8 cellular contexts compared by ENCODE assay signal in genomic region chr7:149195180-149196150, GRCh38. TPM values are rescaled to one million over a fixed set of nuclear protein-coding genes. Genes with fewer than 3 reads are reported as not detected.
DNase-seq lines count a peak whose midpoint lies in the region; ATAC-seq and TF ChIP-seq lines count a peak whose summit lies in the region.

Gene ZNF282 (plus strand): TSS chr7:149195546. CDS start chr7:149195590, 44 bp downstream.

- H3K4me2 ChIP-seq in KMS-11, result peak within 1 kb of the TSS; percentile 95

- H3K79me2 ChIP-seq in KMS-11 (ENCODE audit: insufficient read depth, low read depth), result peaks cover 30% of the 10 kb centered on the region

- H3K27ac ChIP-seq in KMS-11, result peak within 1 kb of the TSS; percentile 69

- peak; percentile 90 for ATAC-seq in GM21737 (IDR thresholded peaks at IDR 0.05; ENCODE audit: unreplicated experiment)
- ATAC-seq in stimulated activated naive CD8-positive, alpha-beta T cell treated with anti-CD3 and anti-CD28 coated beads, Interleukin-15, amount 100 ng/mL, for 72 hours, result peak; percentile 93

- H4K20me1 ChIP-seq in KMS-11 (ENCODE audit: insufficient read depth), result no peaks in the 10 kb centered on the region

- peak; percentile 97 for DNase-seq in Daoy (ENCODE audit: low read depth)
- DNase-seq in RPMI7951 (ENCODE audit: low read depth), result peak; percentile 93
- peak; percentile 76 for DNase-seq in activated T-helper 2 cell treated with anti-CD3 and anti-CD28 coated beads, Interferon-gamma antibody, Interleukin-2, Interleukin-4, amounts not matched to agents 10 μg/mL and 5 μg/mL and 100 μg/mL, durations not matched to agents 14 hours and 24 hours and 36 hours (ENCODE audit: low spot score)
- peak; percentile 88 for DNase-seq in fibroblast of pulmonary artery (ENCODE audit: low read depth)
- DNase-seq in stimulated activated naive CD8-positive, alpha-beta T cell treated with anti-CD3 and anti-CD28 coated beads, Interleukin-15, amount 100 ng/mL, for 72 hours, result peak; percentile 75 to 83

- no peaks in the 10 kb centered on the region for H3K27me3 ChIP-seq in KMS-11 (ENCODE audit: insufficient read depth, low read depth)

- H2AFZ ChIP-seq in KMS-11 (ENCODE audit: low read depth), result peak within 1 kb of the TSS; percentile 79

- TF ChIP-seq CTCF in KMS-11 (conservative IDR thresholded peaks at IDR 0.05; ENCODE audit: low read depth, low read length) (peak; percentile 67), fibroblast of pulmonary artery (IDR thresholded peaks at IDR 0.05; ENCODE audit: low read length, missing control alignments) (peak; percentile 62), nephron (IDR thresholded peaks at IDR 0.05; ENCODE audit: unreplicated experiment in 3 of 3) (peak; percentile 60 to 75 (median 74))

- H3K27ac Mint-ChIP-seq in activated T-helper 2 cell treated with anti-CD3 and anti-CD28 coated beads, Interferon-gamma antibody, Interleukin-2, Interleukin-4, amounts not matched to agents 10 μg/mL and 5 μg/mL and 100 μg/mL, durations not matched to agents 14 hours and 24 hours and 36 hours, result peak within 1 kb of the TSS; percentile 88
- peak within 1 kb of the TSS; percentile 73 to 92 (median 91) for H3K27ac Mint-ChIP-seq in nephron
- peak within 1 kb of the TSS; percentile 93 to 95 for H3K27ac Mint-ChIP-seq in stimulated activated naive CD8-positive, alpha-beta T cell treated with anti-CD3 and anti-CD28 coated beads, Interleukin-15, amount 100 ng/mL, for 72 hours

- H3K4me3 ChIP-seq in KMS-11 (IDR thresholded peaks at IDR 0.05; ENCODE audit: insufficient read depth, low read depth, low read length) (no peak within 1 kb of the TSS), fibroblast of pulmonary artery (replicated peaks; ENCODE audit: low read depth, low read length) (peak within 1 kb of the TSS; percentile 82)

- peak within 1 kb of the TSS; percentile 89 for H3K9ac ChIP-seq in KMS-11

- H3K36me3 ChIP-seq in KMS-11 (ENCODE audit: insufficient read depth), result peaks cover 17% of the 10 kb centered on the region; the same call in 1 of the 2 replicates

- H3K27me3 Mint-ChIP-seq in activated T-helper 2 cell treated with anti-CD3 and anti-CD28 coated beads, Interferon-gamma antibody, Interleukin-2, Interleukin-4, amounts not matched to agents 10 μg/mL and 5 μg/mL and 100 μg/mL, durations not matched to agents 14 hours and 24 hours and 36 hours (ENCODE audit: low read depth), result no peaks in the 10 kb centered on the region
- H3K27me3 Mint-ChIP-seq in nephron (ENCODE audit: low read depth), result peaks cover under 1% of the 10 kb centered on the region
- no peaks in the 10 kb centered on the region for H3K27me3 Mint-ChIP-seq in stimulated activated naive CD8-positive, alpha-beta T cell treated with anti-CD3 and anti-CD28 coated beads, Interleukin-15, amount 100 ng/mL, for 72 hours

- H3K36me3 Mint-ChIP-seq in activated T-helper 2 cell treated with anti-CD3 and anti-CD28 coated beads, Interferon-gamma antibody, Interleukin-2, Interleukin-4, amounts not matched to agents 10 μg/mL and 5 μg/mL and 100 μg/mL, durations not matched to agents 14 hours and 24 hours and 36 hours (ENCODE audit: low read depth), result peaks cover 46% of the 10 kb centered on the region
- peaks cover 28% of the 10 kb centered on the region for H3K36me3 Mint-ChIP-seq in nephron (ENCODE audit: low read depth)

- H3K4me1 ChIP-seq in KMS-11 (ENCODE audit: low read depth, poor library complexity, severe bottlenecking), result peaks cover 16% of the 10 kb centered on the region

- H3K9me3 Mint-ChIP-seq in activated T-helper 2 cell treated with anti-CD3 and anti-CD28 coated beads, Interferon-gamma antibody, Interleukin-2, Interleukin-4, amounts not matched to agents 10 μg/mL and 5 μg/mL and 100 μg/mL, durations not matched to agents 14 hours and 24 hours and 36 hours, result no peaks in the 10 kb centered on the region
- H3K9me3 Mint-ChIP-seq in nephron, result peaks cover 3% of the 10 kb centered on the region
- no peaks in the 10 kb centered on the region for H3K9me3 Mint-ChIP-seq in stimulated activated naive CD8-positive, alpha-beta T cell treated with anti-CD3 and anti-CD28 coated beads, Interleukin-15, amount 100 ng/mL, for 72 hours

- peaks cover 41% of the 10 kb centered on the region for H3K4me1 Mint-ChIP-seq in activated T-helper 2 cell treated with anti-CD3 and anti-CD28 coated beads, Interferon-gamma antibody, Interleukin-2, Interleukin-4, amounts not matched to agents 10 μg/mL and 5 μg/mL and 100 μg/mL, durations not matched to agents 14 hours and 24 hours and 36 hours (ENCODE audit: low read depth)
- H3K4me1 Mint-ChIP-seq in nephron, result peaks cover 13% of the 10 kb centered on the region
- peaks cover 69% of the 10 kb centered on the region for H3K4me1 Mint-ChIP-seq in stimulated activated naive CD8-positive, alpha-beta T cell treated with anti-CD3 and anti-CD28 coated beads, Interleukin-15, amount 100 ng/mL, for 72 hours

- intact Hi-C loops in activated T-helper 2 cell treated with anti-CD3 and anti-CD28 coated beads, Interferon-gamma antibody, Interleukin-2, Interleukin-4, amounts not matched to agents 10 μg/mL and 5 μg/mL and 100 μg/mL, durations not matched to agents 14 hours and 24 hours and 36 hours (cut with micrococcal nuclease), result loop anchor here (2.0 to 5.0 kb wide), 4 partner anchors 15 to 68 kb away; partner anchors contain the start of genes ZNF212, ZNF398 and ZNF425

- peak within 1 kb of the TSS; percentile 89 for H3K4me3 Mint-ChIP-seq in activated T-helper 2 cell treated with anti-CD3 and anti-CD28 coated beads, Interferon-gamma antibody, Interleukin-2, Interleukin-4, amounts not matched to agents 10 μg/mL and 5 μg/mL and 100 μg/mL, durations not matched to agents 14 hours and 24 hours and 36 hours (ENCODE audit: low read depth)
- H3K4me3 Mint-ChIP-seq in nephron, result peak within 1 kb of the TSS; percentile 90 to 93 (median 92)
- peak within 1 kb of the TSS; percentile 93 to 94 for H3K4me3 Mint-ChIP-seq in stimulated activated naive CD8-positive, alpha-beta T cell treated with anti-CD3 and anti-CD28 coated beads, Interleukin-15, amount 100 ng/mL, for 72 hours

RNA-seq across cellular contexts. Expression of gene ZNF282, which starts in this region (rescaled TPM):
- 20.0 and 22.6 TPM in 2 replicates for total RNA-seq in Daoy (2014; rRNA removed; shearing (Covaris generic))
- total RNA-seq in RPMI7951 (2014; rRNA removed; shearing (Covaris generic)), result 8.3 and 12.1 TPM in 2 replicates
- total RNA-seq in activated T-helper 2 cell treated with anti-CD3 and anti-CD28 coated beads, Interferon-gamma antibody, Interleukin-2, Interleukin-4, amounts not matched to agents 10 μg/mL and 5 μg/mL and 100 μg/mL, durations not matched to agents 14 hours and 24 hours and 36 hours, result 116 and 118 TPM in 2 replicates
